Comparison of ENCODE assay signal across 10 cellular contexts in genomic region chr5:140833993-140834392, GRCh38. TPM values are rescaled to one million over a fixed set of nuclear protein-coding genes. Genes with fewer than 3 reads are reported as not detected.
A peak's percentile ranks its signal among the peaks of the same experiment; 100 is the strongest.
DNase-seq lines count a peak whose midpoint lies in the region; ATAC-seq, FAIRE-seq and TF ChIP-seq lines count a peak whose summit lies in the region.
"Had no signal": no experiment of that assay in that cellular context is flagged by ENCODE, and none has a peak within 500 bp of the region (broad histone marks: within the 10 kb centered on the region; RNA-seq: fewer than 3 reads in every experiment).

A gene with protein sequence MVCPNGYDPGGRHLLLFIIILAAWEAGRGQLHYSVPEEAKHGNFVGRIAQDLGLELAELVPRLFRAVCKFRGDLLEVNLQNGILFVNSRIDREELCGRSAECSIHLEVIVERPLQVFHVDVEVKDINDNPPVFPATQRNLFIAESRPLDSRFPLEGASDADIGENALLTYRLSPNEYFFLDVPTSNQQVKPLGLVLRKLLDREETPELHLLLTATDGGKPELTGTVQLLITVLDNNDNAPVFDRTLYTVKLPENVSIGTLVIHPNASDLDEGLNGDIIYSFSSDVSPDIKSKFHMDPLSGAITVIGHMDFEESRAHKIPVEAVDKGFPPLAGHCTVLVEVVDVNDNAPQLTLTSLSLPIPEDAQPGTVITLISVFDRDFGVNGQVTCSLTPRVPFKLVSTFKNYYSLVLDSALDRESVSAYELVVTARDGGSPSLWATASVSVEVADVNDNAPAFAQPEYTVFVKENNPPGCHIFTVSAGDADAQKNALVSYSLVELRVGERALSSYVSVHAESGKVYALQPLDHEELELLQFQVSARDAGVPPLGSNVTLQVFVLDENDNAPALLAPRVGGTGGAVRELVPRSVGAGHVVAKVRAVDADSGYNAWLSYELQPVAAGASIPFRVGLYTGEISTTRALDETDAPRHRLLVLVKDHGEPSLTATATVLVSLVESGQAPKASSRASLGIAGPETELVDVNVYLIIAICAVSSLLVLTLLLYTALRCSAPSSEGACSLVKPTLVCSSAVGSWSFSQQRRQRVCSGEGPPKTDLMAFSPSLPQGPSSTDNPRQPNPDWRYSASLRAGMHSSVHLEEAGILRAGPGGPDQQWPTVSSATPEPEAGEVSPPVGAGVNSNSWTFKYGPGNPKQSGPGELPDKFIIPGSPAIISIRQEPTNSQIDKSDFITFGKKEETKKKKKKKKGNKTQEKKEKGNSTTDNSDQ (plus strand): TSS chr5:140834269. CDS start chr5:140834384, 115 bp downstream.

- POLR2A ChIA-PET in A549 (lab: Yijun Ruan, JAX), result no interaction called here
- POLR2A ChIA-PET in HEK293 (lab: Yijun Ruan, JAX), result no interaction called here

- no peak for TF ChIP-seq POLR2A in A549 (IDR thresholded peaks at IDR 0.05; ENCODE audit: low read length)

- DNase-seq in A549 (ENCODE audit: low read depth in 1 of 2, low spot score in 1 of 2) (peak in 1 of 2 experiments; percentile 33), astrocyte of the spinal cord (ENCODE audit: low read depth, low spot score) (peak; percentile 7), inferior parietal cortex (ENCODE audit: extremely low spot score) (peak; percentile 30), KBM-7 (no peak), D721Med (ENCODE audit: insufficient read length, low spot score) (no peak), posterior vena cava (ENCODE audit: low spot score) (no peak)
- DNase-seq: activated CD8-positive, alpha-beta memory T cell treated with anti-CD3 and anti-CD28 coated beads, Interleukin-2, amount 50 U/mL, for 4 hours; Karpas-422 had no signal

- no peak for TF ChIP-seq EP300 in A549 (IDR thresholded peaks at IDR 0.05)

- intact Hi-C loops in posterior vena cava (cut with DNase I), result no loop called here

- FAIRE-seq in A549 (lab: Jason Lieb, UNC) (no peak), D721Med (lab: Jason Lieb, UNC) (no peak)

- peak; percentile 23 to 43; a peak in 3 of 5 replicates for TF ChIP-seq RAD21 in A549 (conservative IDR thresholded peaks at IDR 0.05 in 1 of 2, IDR thresholded peaks at IDR 0.05 in 1 of 2)

- no peaks in the 10 kb centered on the region for H3K36me3 ChIP-seq in HEK293 (ENCODE audit: control insufficient read depth in 2 of 2, insufficient read depth in 1 of 2, low read length in 2 of 2)

- WGBS in A549 (ENCODE audit: missing lambda C conversion rate), result 12% methylated on average over 8 of the region's 8 CpGs

- peaks cover 5% of the 10 kb centered on the region; the same call in 1 of the 3 replicates for H3K9me3 ChIP-seq in A549
- H3K9me3 ChIP-seq in HEK293 (ENCODE audit: control insufficient read depth, insufficient read depth, low read depth, low read length), result no peaks in the 10 kb centered on the region

- CTCF ChIA-PET in A549 (lab: Yijun Ruan, JAX), result interaction anchor here (1.7 to 2.2 kb wide), 2 partner anchors 13 to 207 kb away, joined by 5 to 7 read pairs; partner anchors contain the start of gene PCDHA5
- CTCF ChIA-PET in HEK293 (lab: Yijun Ruan, JAX), result interaction anchor here (1.1 kb wide), 1 partner anchor 35 kb away, joined by 3 read pairs; the partner anchor contains the start of gene PCDHA11

- H3K4me2 ChIP-seq in A549, result no peak within 1 kb of the TSS

- H3K27ac ChIP-seq in A549 (no peak within 1 kb of the TSS), HEK293 (ENCODE audit: extremely low read depth, low read depth, low read length) (no peak within 1 kb of the TSS)

- in situ Hi-C loops in astrocyte of the spinal cord (cut with HindIII; ENCODE audit: low sequenced_read_pairs), result no loop called here
- in situ Hi-C loops in KBM-7 (cut with MboI; ENCODE audit: low pct_unique_long_range_greater_than_20kb, low sequenced_read_pairs), result no loop called here

- no peak within 1 kb of the TSS for H3K4me3 ChIP-seq in A549
- H3K4me3 ChIP-seq in HEK293 (ENCODE audit: low read depth, low read length), result no peak within 1 kb of the TSS
- no peak within 1 kb of the TSS for H3K4me3 ChIP-seq in astrocyte of the spinal cord (ENCODE audit: low read depth, low read length)

- ATAC-seq in A549 (no peak), GM21360 (IDR thresholded peaks at IDR 0.05; ENCODE audit: unreplicated experiment) (no peak)

- H3K4me1 ChIP-seq in A549, result no peaks in the 10 kb centered on the region
- H3K4me1 ChIP-seq in HEK293 (ENCODE audit: control insufficient read depth, insufficient read depth, low read length), result no peaks in the 10 kb centered on the region

- TF ChIP-seq CTCF in A549 (IDR thresholded peaks at IDR 0.05), result peak; percentile 23; the same call in 2 of the 3 replicates
- no peak for TF ChIP-seq CTCF in HEK293 (tag by site-specific recombination; IDR thresholded peaks at IDR 0.05)
- no peak for TF ChIP-seq CTCF in astrocyte of the spinal cord (IDR thresholded peaks at IDR 0.05; ENCODE audit: low read depth, low read length)
- no peak for TF ChIP-seq CTCF in D721Med (IDR thresholded peaks at IDR 0.05; ENCODE audit: insufficient read depth, missing control alignments)

TF ChIP-seq in A549, 52 proteins besides CTCF, POLR2A, EP300 and RAD21:
- no peak for TF ChIP-seq FOSL2 (IDR thresholded peaks at IDR 0.05)
- no peak for TF ChIP-seq FOSL2 (CRISPR knock-in tag; IDR thresholded peaks at IDR 0.05)
- no peak for TF ChIP-seq JUN (IDR thresholded peaks at IDR 0.05)
- TF ChIP-seq, protein P1, sequence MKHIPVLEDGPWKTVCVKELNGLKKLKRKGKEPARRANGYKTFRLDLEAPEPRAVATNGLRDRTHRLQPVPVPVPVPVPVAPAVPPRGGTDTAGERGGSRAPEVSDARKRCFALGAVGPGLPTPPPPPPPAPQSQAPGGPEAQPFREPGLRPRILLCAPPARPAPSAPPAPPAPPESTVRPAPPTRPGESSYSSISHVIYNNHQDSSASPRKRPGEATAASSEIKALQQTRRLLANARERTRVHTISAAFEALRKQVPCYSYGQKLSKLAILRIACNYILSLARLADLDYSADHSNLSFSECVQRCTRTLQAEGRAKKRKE (CRISPR knock-in tag; IDR thresholded peaks at IDR 0.05; ENCODE audit: low read depth), result no peak
- no peak for TF ChIP-seq CBX8 (IDR thresholded peaks at IDR 0.05)
- no peak for TF ChIP-seq CHD2 (IDR thresholded peaks at IDR 0.05; ENCODE audit: low read length, partially characterized antibody)
- no peak for TF ChIP-seq EHF (CRISPR knock-in tag; IDR thresholded peaks at IDR 0.05)
- TF ChIP-seq NR3C1 (IDR thresholded peaks at IDR 0.05), result no peak
- TF ChIP-seq MAZ (IDR thresholded peaks at IDR 0.05; ENCODE audit: borderline replicate concordance, low read depth, low read length), result no peak
TF ChIP-seq in A549: peak in this region for 0.

TF ChIP-seq in HEK293, 187 proteins besides CTCF, POLR2A, EP300 and RAD21:
- TF ChIP-seq ZNF19 (tag by site-specific recombination; IDR thresholded peaks at IDR 0.05; ENCODE audit: low read depth) (no peak), ZNF629 (tag by site-specific recombination; IDR thresholded peaks at IDR 0.05) (no peak), ZNF654 (tag by site-specific recombination; IDR thresholded peaks at IDR 0.05; ENCODE audit: low read depth) (peak; percentile 12; the same call in 1 of the 2 replicates)

RNA-seq across cellular contexts. Expression of the gene that starts here (rescaled TPM):
- 0.23 and 0.25 TPM in 2 replicates for polyA plus RNA-seq in A549 (2011; rRNA removed)
- 0.08 and 0.10 TPM in 2 replicates for polyA plus RNA-seq in A549 (2012; cell fraction: cytosol; rRNA removed)
- 0.99 and 1.2 TPM in 2 replicates for polyA plus RNA-seq in A549 (2012; cell fraction: nucleus; rRNA removed)
- polyA plus RNA-seq in A549 (2017; fragmentation: RNase III; extraction: RNeasy Plus Mini Kit Qiagen cat#74134 plus additional on column Dnase treatment), result 0.08 to 0.14 TPM (median 0.09 TPM) in 3 replicates
- polyA minus RNA-seq in A549 (2011; rRNA and poly(A)+ RNA removed), result 0.97 and 1.2 TPM in 2 replicates
- total RNA-seq in posterior vena cava, result under 1 TPM in 1 of 2 donors, not detected in 1; 0.19 TPM

Comparison
In these comparisons a context has a peak if more than half of its experiments do, and no peak if none do; other contexts are left out.
1. DNase-seq: peak in astrocyte of the spinal cord (single experiment) and inferior parietal cortex (single experiment); none in KBM-7 (single experiment), D721Med (single experiment) and posterior vena cava (single experiment).
2. Of the 5 proteins assayed by ChIP-seq in both HEK293 and A549: peak only in HEK293: none; only in A549: CTCF; in both: none; in neither: 4.